Comparison of ENCODE assay signal across 22 cellular contexts in the genomic region with DNA sequence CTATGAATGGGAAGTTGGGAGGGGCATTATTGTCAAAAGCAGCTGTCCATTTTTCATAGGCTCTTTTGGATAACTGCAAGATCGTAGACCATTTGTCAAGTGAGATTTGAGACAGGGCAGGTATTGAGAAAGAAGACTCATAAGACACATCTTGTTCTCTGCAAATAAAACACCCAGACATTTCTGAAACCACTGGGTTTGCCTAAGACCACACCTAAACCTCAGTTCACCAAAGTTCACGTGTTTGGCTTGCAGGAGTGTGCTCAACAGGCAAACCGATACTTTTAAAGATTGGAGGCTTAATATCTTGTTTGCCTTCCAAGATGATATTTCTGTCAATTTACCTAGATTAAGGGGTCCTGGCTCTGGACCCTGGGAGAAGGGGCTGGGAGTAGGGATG.
"Had no signal": no experiment of that assay in that cellular context is flagged by ENCODE, and none has a peak within 500 bp of the region (broad histone marks: within the 10 kb centered on the region; RNA-seq: fewer than 3 reads in every experiment).

No MANE protein-coding gene starts in this region.

- H3K4me1 ChIP-seq: esophagus squamous epithelium, gastrocnemius medialis, heart right ventricle, left lung, lower lobe of right lung had no signal

- H3K27ac Mint-ChIP-seq: effector memory CD8-positive, alpha-beta T cell; endodermal cell; mesothelial cell of epicardium had no signal

- H3K27me3 Mint-ChIP-seq: effector memory CD8-positive, alpha-beta T cell had no signal

- H3K36me3 ChIP-seq: esophagus squamous epithelium, gastrocnemius medialis, heart right ventricle, left lung, lower lobe of right lung had no signal

- DNase-seq: dermis blood vessel endothelial cell; dorsolateral prefrontal cortex; effector CD8-positive, alpha-beta T cell; effector memory CD8-positive, alpha-beta T cell; endodermal cell; erythroblast; esophagus squamous epithelium; foreskin fibroblast; foreskin melanocyte; gastrocnemius medialis; glutamatergic neuron; heart right ventricle; left cardiac atrium; left lung; left ventricle myocardium superior; lower lobe of right lung; mesenchymal stem cell; mucosa of descending colon had no signal

- ATAC-seq: effector memory CD8-positive, alpha-beta T cell; esophagus mucosa; gastrocnemius medialis; heart right ventricle; left cardiac atrium; left lung; left ventricle myocardium superior; lower lobe of right lung; mucosa of descending colon had no signal

- H3K9me3 ChIP-seq: gastrocnemius medialis had no signal

- H3K27ac ChIP-seq: coronary artery, epithelial cell of prostate, esophagus squamous epithelium, gastrocnemius medialis, heart right ventricle, left lung, lower lobe of right lung had no signal

- H3K4me3 ChIP-seq: coronary artery, dorsolateral prefrontal cortex, esophagus squamous epithelium, gastrocnemius medialis, heart right ventricle, left lung, lower lobe of right lung, mucosa of descending colon had no signal

- H3K27me3 ChIP-seq: esophagus squamous epithelium, gastrocnemius medialis, left lung had no signal

- H3K4me3 Mint-ChIP-seq: effector memory CD8-positive, alpha-beta T cell; endodermal cell; mesothelial cell of epicardium had no signal

- H3K36me3 Mint-ChIP-seq: mesothelial cell of epicardium had no signal
